In the genomic region with DNA sequence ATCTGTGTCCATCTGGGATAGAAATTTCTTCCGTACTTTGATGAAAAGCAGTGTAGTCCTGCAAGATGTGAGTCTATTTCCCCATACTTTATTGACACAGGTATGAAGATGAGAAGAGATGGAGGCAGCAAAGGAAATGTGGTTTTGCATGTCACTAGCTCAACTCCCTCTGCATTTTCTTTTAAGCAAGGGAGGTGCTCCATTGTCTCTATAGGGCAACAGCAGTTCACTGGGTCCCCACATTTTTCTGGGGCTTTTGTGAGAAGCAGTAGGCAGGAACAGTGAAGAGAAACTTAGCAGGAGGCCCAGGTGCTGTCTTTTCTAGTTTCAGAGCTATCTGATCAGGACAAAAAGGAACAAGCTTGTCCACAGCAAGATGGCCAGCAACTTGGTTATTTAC, we compare ENCODE assay signal across 1 cellular context.
TF ChIP-seq lines count a peak whose summit lies in the region.

No MANE protein-coding gene starts in this region.

TF ChIP-seq in GM23338, 12 proteins besides CTCF, POLR2A, EP300 and RAD21 (continued from another document):
- no peak for TF ChIP-seq NANOG (IDR thresholded peaks at IDR 0.05; ENCODE audit: borderline replicate concordance)
